ENCODE assay signal across 31 cellular contexts in genomic region chr18:48528861-48529260, GRCh38.
"Had no signal": no experiment of that assay in that cellular context is flagged by ENCODE, and none has a peak within 500 bp of the region (broad histone marks: within the 10 kb centered on the region; RNA-seq: fewer than 3 reads in every experiment).

No MANE protein-coding gene starts in this region.

- H3K9me3 ChIP-seq: adrenal gland, breast epithelium, colonic mucosa, heart left ventricle had no signal

- H3K27ac ChIP-seq: adrenal gland, breast epithelium, cardiac muscle cell, colonic mucosa, dorsolateral prefrontal cortex, WERI-Rb-1 had no signal

- DNase-seq: activated B cell treated with CpG ODN at 0.5 μM for 24 hours; activated CD4-positive, alpha-beta T cell treated with anti-CD3 and anti-CD28 coated beads for 48 hours; activated CD4-positive, alpha-beta T cell treated with anti-CD3 and anti-CD28 coated beads, Interleukin-2, amount 50 U/mL, for 1 hour; activated CD4-positive, alpha-beta T cell treated with anti-CD3 and anti-CD28 coated beads, Interleukin-2, amount 50 U/mL, for 48 hours; activated CD8-positive, alpha-beta memory T cell treated with anti-CD3 and anti-CD28 coated beads, Interleukin-2, amount 10 ng/mL, durations not matched to agents 7 days and 5 days; activated CD8-positive, alpha-beta memory T cell treated with anti-CD3 and anti-CD28 coated beads, Interleukin-2, amount 50 U/mL, for 4 hours; activated CD8-positive, alpha-beta T cell treated with anti-CD3 and anti-CD28 coated beads for 36 hours; activated effector memory CD4-positive, alpha-beta T cell treated with anti-CD3 and anti-CD28 coated beads, Interleukin-2, amount 50 U/mL, for 16 hours; activated naive CD4-positive, alpha-beta T cell treated with anti-CD3 and anti-CD28 coated beads for 36 hours; activated naive CD8-positive, alpha-beta T cell treated with anti-CD3 and anti-CD28 coated beads for 36 hours; activated naive CD8-positive, alpha-beta T cell treated with anti-CD3 and anti-CD28 coated beads, Interleukin-2, amount 50 U/mL, for 24 hours; activated T-cell treated with anti-CD3 and anti-CD28 coated beads, Interleukin-2, amount 50 U/mL, for 1 hour; activated T-cell treated with anti-CD3 and anti-CD28 coated beads, Interleukin-2, amount 50 U/mL, for 48 hours; adrenal gland; amygdala; aorta; central memory CD4-positive, alpha-beta T cell; cerebellar nuclear complex; colonic mucosa; dorsolateral prefrontal cortex; effector memory CD4-positive, alpha-beta T cell; endodermal cell; foreskin fibroblast; glutamatergic neuron; heart left ventricle; T-helper 9 cell; WERI-Rb-1 had no signal

- H3K36me3 ChIP-seq: adrenal gland, breast epithelium, cardiac muscle cell, colonic mucosa, heart left ventricle, WERI-Rb-1 had no signal

- ATAC-seq: activated CD4-positive, CD25-positive, alpha-beta regulatory T cell treated with anti-CD3 and anti-CD28 coated beads, Interleukin-2, amount 50 U/mL, for 24 hours; activated CD8-positive, alpha-beta memory T cell treated with anti-CD3 and anti-CD28 coated beads, Interleukin-2, amount 10 ng/mL, durations not matched to agents 7 days and 5 days; activated CD8-positive, alpha-beta T cell treated with anti-CD3 and anti-CD28 coated beads for 36 hours; activated naive CD8-positive, alpha-beta T cell treated with anti-CD3 and anti-CD28 coated beads, Interleukin-2, amount 50 U/mL, for 24 hours; esophagus mucosa; heart left ventricle had no signal

- H3K27me3 ChIP-seq: adrenal gland, breast epithelium, cardiac muscle cell, colonic mucosa, heart left ventricle had no signal

- H3K4me3 ChIP-seq: adrenal gland, breast epithelium, cardiac muscle cell, colonic mucosa, dorsolateral prefrontal cortex, heart left ventricle had no signal

- H3K4me1 ChIP-seq: adrenal gland, breast epithelium, colonic mucosa had no signal
